19 cellular contexts compared by ENCODE assay signal in the genomic region with DNA sequence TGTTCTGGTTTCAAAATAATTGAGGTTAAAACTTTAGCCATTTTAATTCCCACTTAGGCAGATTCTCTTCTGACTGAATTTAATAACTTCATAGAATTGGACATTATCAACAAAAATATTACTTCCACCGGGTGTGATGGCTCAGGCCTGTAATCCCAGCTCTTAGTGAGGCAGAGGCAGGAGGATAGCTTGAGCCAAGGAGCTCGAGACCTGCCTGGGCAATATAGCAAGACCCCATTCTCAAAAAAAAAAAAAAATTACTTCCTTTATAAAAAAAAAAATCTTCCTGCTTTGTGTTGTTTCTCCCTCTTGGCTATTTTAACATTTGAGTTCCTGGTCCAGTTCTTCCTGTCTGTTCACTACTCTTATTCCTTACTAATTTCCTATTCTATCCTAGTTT.
"Had no signal": no experiment of that assay in that cellular context is flagged by ENCODE, and none has a peak within 500 bp of the region (broad histone marks: within the 10 kb centered on the region; RNA-seq: fewer than 3 reads in every experiment).

No MANE protein-coding gene starts in this region.

- H3K27ac Mint-ChIP-seq: activated CD4-positive, alpha-beta T cell treated with anti-CD3 and anti-CD28 coated beads, Interleukin-2, amount 10 ng/mL, durations not matched to agents 24 days and 14 days; mesothelial cell of epicardium had no signal

- H3K27me3 Mint-ChIP-seq: activated CD4-positive, alpha-beta T cell treated with anti-CD3 and anti-CD28 coated beads, Interleukin-2, amount 10 ng/mL, durations not matched to agents 24 days and 14 days; activated naive CD4-positive, alpha-beta T cell treated with anti-CD3 and anti-CD28 coated beads, Interleukin-2, amount 50 U/mL, for 24 hours had no signal

- H3K4me3 Mint-ChIP-seq: activated CD4-positive, alpha-beta T cell treated with anti-CD3 and anti-CD28 coated beads, Interleukin-2, amount 10 ng/mL, durations not matched to agents 24 days and 14 days; activated naive CD4-positive, alpha-beta T cell treated with anti-CD3 and anti-CD28 coated beads, Interleukin-2, amount 50 U/mL, for 24 hours; mesothelial cell of epicardium; neural crest cell had no signal

- H3K27me3 ChIP-seq: cardiac muscle cell, tibial artery had no signal

- H3K9me3 Mint-ChIP-seq: activated CD4-positive, alpha-beta T cell treated with anti-CD3 and anti-CD28 coated beads, Interleukin-2, amount 10 ng/mL, durations not matched to agents 24 days and 14 days; activated naive CD4-positive, alpha-beta T cell treated with anti-CD3 and anti-CD28 coated beads, Interleukin-2, amount 50 U/mL, for 24 hours; mesothelial cell of epicardium; neural crest cell had no signal

- DNase-seq: activated CD4-positive, alpha-beta T cell treated with anti-CD3 and anti-CD28 coated beads, Interleukin-2, amount 10 ng/mL, durations not matched to agents 24 days and 14 days; activated CD4-positive, CD25-positive, alpha-beta regulatory T cell; activated CD8-positive, alpha-beta memory T cell treated with anti-CD3 and anti-CD28 coated beads, Interleukin-2, amount 50 U/mL, for 4 hours; activated gamma-delta T cell; activated T-cell treated with anti-CD3 and anti-CD28 coated beads, Interleukin-2, amount 50 U/mL, for 48 hours; erythroblast; hypothalamus; kidney; stimulated activated CD4-positive, alpha-beta T cell treated with anti-CD3 and anti-CD28 coated beads, Interleukin-12 subunit alpha, Interleukin-12 subunit beta, amount 100 ng/mL, for 4 hours; stimulated activated CD4-positive, alpha-beta T cell treated with anti-CD3 and anti-CD28 coated beads, Interleukin-1b, Interleukin-23, amount 100 ng/mL, for 48 hours; stimulated activated CD8-positive, alpha-beta memory T cell treated with anti-CD3 and anti-CD28 coated beads, Interleukin-4, amount 100 ng/mL, for 48 hours; stimulated activated naive CD4-positive, alpha-beta T cell treated with Interleukin-2 at 50 U/mL for 16 hours; tibial artery had no signal

- H3K27ac ChIP-seq: cardiac muscle cell, tibial artery had no signal

- H3K9me3 ChIP-seq: tibial artery had no signal

- H3K4me1 Mint-ChIP-seq: neural crest cell had no signal

- ATAC-seq: left lobe of liver had no signal

- H3K36me3 ChIP-seq: cardiac muscle cell had no signal

- H3K4me3 ChIP-seq: cardiac muscle cell, lung, tibial artery had no signal
